Comparison of ENCODE assay signal across 8 cellular contexts in the genomic region with DNA sequence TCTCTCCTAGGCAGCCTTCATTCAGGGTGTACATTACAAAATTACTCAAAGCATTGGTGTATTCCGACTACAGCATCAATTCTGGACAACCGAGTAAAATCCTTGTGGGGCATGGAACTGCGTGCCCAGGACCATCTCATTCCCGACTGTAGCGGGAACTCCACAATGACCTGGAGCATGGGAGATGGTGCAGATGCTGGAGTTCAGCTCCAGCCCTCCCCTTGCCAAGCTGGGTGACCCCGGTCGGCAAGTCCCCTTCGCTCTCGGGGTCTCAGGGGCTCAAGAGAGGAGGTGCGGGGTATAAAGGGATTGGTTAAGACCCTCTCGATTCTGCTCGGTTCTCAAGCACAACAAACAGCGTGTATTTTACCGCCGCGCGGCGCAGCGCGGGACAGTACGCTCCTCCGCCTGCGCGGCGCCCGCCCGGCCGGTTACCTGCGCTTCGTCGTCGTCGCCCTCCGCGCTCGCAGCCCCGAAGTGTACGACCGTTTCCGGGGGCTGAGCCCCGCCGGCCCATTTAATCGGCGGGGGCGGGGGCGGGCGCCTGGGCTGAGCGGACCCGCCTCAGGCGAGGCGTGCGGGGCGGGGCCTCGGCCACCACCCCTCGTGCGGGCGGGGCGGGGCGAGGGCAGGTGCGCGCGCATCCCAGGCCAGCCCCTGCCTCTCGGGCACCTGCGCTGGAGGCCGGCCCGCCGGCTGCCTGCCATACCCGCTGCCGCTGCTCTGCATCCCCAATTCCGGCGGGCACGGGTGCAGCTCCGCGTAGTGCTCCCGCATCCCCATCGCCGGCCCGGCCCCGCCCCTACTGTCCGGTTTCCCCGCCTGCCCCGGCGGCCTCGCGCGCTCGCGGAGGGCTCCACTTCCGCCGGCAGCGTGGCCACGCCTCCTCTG. TPM values are rescaled to one million over a fixed set of nuclear protein-coding genes. Genes with fewer than 3 reads are reported as not detected.
DNase-seq lines count a peak whose midpoint lies in the region; ATAC-seq and TF ChIP-seq lines count a peak whose summit lies in the region.

Gene G6PD, minus strand, starts transcription at position 493 of the 891 bp plus-strand sequence. CDS start 691 bp downstream, outside the sequence.

- H3K4me3 ChIP-seq in DOHH2 (ENCODE audit: low read length): peak within 1 kb of the TSS; percentile 89
- H3K4me3 ChIP-seq in parathyroid adenoma (ENCODE audit: low read depth, low read length): peak within 1 kb of the TSS; percentile 89

- TF ChIP-seq CTCF in DOHH2 (IDR thresholded peaks at IDR 0.05; ENCODE audit: low read depth, low read length, poor library complexity, severe bottlenecking) (no peak), parathyroid adenoma (IDR thresholded peaks at IDR 0.05) (no peak), type B pancreatic cell (conservative IDR thresholded peaks at IDR 0.05) (no peak)

- ATAC-seq in GM21526 (IDR thresholded peaks at IDR 0.05; ENCODE audit: low FRiP score, unreplicated experiment): peak; percentile 41

- no peaks in the 10 kb centered on the region for H4K20me1 ChIP-seq in DOHH2 (ENCODE audit: control insufficient read depth, insufficient read depth, low read depth, low read length)

- peak within 1 kb of the TSS; percentile 94 for H3K27ac Mint-ChIP-seq in type B pancreatic cell

- H3K9ac ChIP-seq in parathyroid adenoma: peak within 1 kb of the TSS; percentile 61

- no peaks in the 10 kb centered on the region for H3K9me2 ChIP-seq in DOHH2 (replicated peaks; ENCODE audit: control insufficient read depth, low read length)

- H3K4me3 Mint-ChIP-seq in type B pancreatic cell: peak within 1 kb of the TSS; percentile 94

- H3K27me3 ChIP-seq in DOHH2 (ENCODE audit: control insufficient read depth, low read length) (no peaks in the 10 kb centered on the region), parathyroid adenoma (ENCODE audit: control insufficient read depth, insufficient read depth, low read length) (no peaks in the 10 kb centered on the region)

- H3K79me2 ChIP-seq in DOHH2 (ENCODE audit: control insufficient read depth, low read length) (peaks cover 51% of the 10 kb centered on the region), parathyroid adenoma (peaks cover 12% of the 10 kb centered on the region)

- H3K27ac ChIP-seq in DOHH2 (ENCODE audit: low read depth, low read length) (peak within 1 kb of the TSS; percentile 91), parathyroid adenoma (peak within 1 kb of the TSS; percentile 89)

- peak; percentile 79 for DNase-seq in HuH-7.5 (ENCODE audit: low spot score)
- peak; percentile 4 for DNase-seq in SHP77 treated with DMSO at 0.1 percent for 48 hours (lab: John Stamatoyannopoulos, UW)
- peak; percentile 81 for DNase-seq in activated naive CD4-positive, alpha-beta T cell treated with Interleukin-2 at 50 U/mL for 16 hours
- DNase-seq in glomerular visceral epithelial cell (ENCODE audit: extremely low spot score): peak; percentile 81
- DNase-seq in type B pancreatic cell (ENCODE audit: extremely low spot score, unreplicated experiment): peak; percentile 84

- H3F3A ChIP-seq in DOHH2 (ENCODE audit: control insufficient read depth, insufficient read depth): no peaks in the 10 kb centered on the region

- no peaks in the 10 kb centered on the region for H3K27me3 Mint-ChIP-seq in type B pancreatic cell

- peaks cover 15% of the 10 kb centered on the region for H3K36me3 Mint-ChIP-seq in type B pancreatic cell

- H3K9me3 ChIP-seq in DOHH2 (ENCODE audit: control insufficient read depth, insufficient read depth, low read length) (no peaks in the 10 kb centered on the region), parathyroid adenoma (ENCODE audit: control insufficient read depth, low read length) (no peaks in the 10 kb centered on the region)

- peak within 1 kb of the TSS; percentile 79 for H2AFZ ChIP-seq in parathyroid adenoma

- peaks cover 8% of the 10 kb centered on the region for H3K4me1 ChIP-seq in DOHH2 (ENCODE audit: control insufficient read depth, low read length)
- H3K4me1 ChIP-seq in parathyroid adenoma: no peaks in the 10 kb centered on the region

- peaks cover 9% of the 10 kb centered on the region for H3K4me1 Mint-ChIP-seq in type B pancreatic cell (ENCODE audit: unreplicated experiment)

- H3K36me3 ChIP-seq in DOHH2 (ENCODE audit: control insufficient read depth, low read length) (peaks cover 15% of the 10 kb centered on the region), parathyroid adenoma (ENCODE audit: control insufficient read depth, insufficient read depth, low read length) (no peaks in the 10 kb centered on the region)

- H3K4me2 ChIP-seq in DOHH2 (ENCODE audit: low read length): peak within 1 kb of the TSS; percentile 82
- peak within 1 kb of the TSS; percentile 77 for H3K4me2 ChIP-seq in parathyroid adenoma (ENCODE audit: low read length)

- H3K9me3 Mint-ChIP-seq in type B pancreatic cell: no peaks in the 10 kb centered on the region

RNA-seq across cellular contexts. Expression of gene G6PD, which starts in this region (rescaled TPM):
- total RNA-seq in type B pancreatic cell (ENCODE audit: low replicate concordance): 41.3 and 57.9 TPM in 2 replicates

Comparison
In these comparisons a context has a peak if more than half of its experiments do, and no peak if none do; other contexts are left out.
1. Peak in every context shown above with its lines: DNase-seq, ATAC-seq, H3K4me3 ChIP-seq and H3K27ac ChIP-seq.
2. DNase-seq: peak in every context shown above with its lines; median percentile 84 in type B pancreatic cell; 81 in activated naive CD4-positive, alpha-beta T cell treated with Interleukin-2 at 50 U/mL for 16 hours; 81 in glomerular visceral epithelial cell; 79 in HuH-7.5; 4 in SHP77 treated with DMSO at 0.1 percent for 48 hours.